Comparison of ENCODE assay signal across 1 cellular context in the genomic region with DNA sequence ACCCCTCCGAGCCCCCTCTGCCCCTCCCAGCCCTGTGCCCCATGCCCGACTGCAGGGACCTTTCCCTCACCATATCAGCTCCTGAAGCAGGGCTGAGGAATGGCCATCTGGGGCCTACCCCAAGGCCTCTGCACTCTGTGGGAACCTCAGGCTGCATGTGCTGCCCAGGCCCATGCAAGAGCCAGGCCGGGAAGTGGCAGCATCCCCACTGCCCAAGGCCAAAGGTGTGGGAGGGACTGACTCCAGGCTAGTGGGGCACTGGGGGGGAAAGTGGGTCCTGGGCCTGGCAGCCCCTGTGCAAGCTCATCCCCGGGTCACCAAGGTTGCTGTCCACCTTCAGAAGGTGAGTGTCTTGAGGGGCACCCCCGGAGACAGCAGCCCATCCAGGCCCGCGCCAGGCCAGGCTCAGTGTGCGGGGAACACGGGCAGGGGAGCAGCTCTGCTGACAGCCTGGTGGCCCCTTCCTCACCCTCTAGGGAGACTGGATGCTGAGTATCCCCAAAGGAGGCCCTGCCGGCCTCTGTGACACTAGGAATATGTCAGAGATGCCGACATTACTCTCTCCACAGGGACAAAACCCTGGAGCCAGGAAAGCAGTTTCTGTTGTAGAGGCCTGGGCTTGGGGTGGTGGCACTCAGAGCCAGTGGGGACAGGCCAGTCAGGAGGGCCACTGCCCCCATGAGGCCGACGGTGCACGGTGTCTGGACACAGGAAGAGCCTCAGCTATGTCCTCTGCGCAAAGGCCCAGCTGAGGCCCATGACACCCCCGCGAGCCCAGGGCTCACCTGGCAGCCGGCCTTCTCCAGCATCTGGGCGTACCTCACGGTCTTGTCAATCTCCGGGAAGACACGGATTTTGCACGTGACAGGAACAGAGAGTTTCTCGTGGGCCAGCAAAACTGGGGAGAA.
TF ChIP-seq lines count a peak whose summit lies in the region.

No MANE protein-coding gene starts in this region.

TF ChIP-seq in A549, 52 proteins besides CTCF, POLR2A, EP300 and RAD21:
- TF ChIP-seq TP53 (CRISPR knock-in tag; IDR thresholded peaks at IDR 0.05) (no peak), CBX8 (IDR thresholded peaks at IDR 0.05) (no peak), ZFP36 (IDR thresholded peaks at IDR 0.05; ENCODE audit: borderline replicate concordance, partially characterized antibody) (no peak), HOXB13 (CRISPR knock-in tag; IDR thresholded peaks at IDR 0.05; ENCODE audit: low read depth) (no peak)
